Comparison of ENCODE assay signal across 1 cellular context in the genomic region with DNA sequence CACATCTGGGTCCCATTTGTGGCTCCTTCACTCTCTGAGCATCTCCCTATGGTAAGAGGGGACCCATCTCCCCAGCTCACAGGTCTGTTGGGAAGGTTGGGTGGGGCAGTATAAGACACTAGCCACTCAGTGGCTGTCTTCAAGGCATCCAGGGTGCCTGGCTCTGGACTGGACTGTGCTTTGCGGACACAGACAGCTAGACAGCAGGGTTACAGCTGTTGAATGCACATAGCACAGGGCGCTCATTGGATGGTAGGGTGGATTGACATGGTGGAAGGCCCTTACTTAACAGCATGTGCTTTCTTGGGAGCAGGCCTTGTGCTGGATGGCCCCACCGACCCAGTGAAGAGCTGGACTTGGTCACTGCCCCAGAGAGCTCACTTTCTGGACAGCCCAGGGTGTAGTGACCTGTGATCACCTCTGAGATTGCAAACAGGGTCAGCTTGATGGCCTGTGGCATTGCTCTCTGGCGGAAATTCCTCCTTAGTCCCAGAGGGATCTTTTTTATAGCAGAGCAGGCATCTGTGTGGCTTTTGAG.
TF ChIP-seq lines count a peak whose summit lies in the region.

No MANE protein-coding gene starts in this region.

TF ChIP-seq in HepG2, 621 proteins besides CTCF, POLR2A, EP300 and RAD21 (continued from another document and continues in another):
- TF ChIP-seq RARA (CRISPR knock-in tag; IDR thresholded peaks at IDR 0.05) (peak; percentile 30; the same call in 1 of the 2 replicates), HOXA5 (CRISPR knock-in tag; IDR thresholded peaks at IDR 0.05) (0 out of 2 replicates have a peak, but pooled peaks have one; percentile 24), ZNF614 (CRISPR knock-in tag; IDR thresholded peaks at IDR 0.05; ENCODE audit: borderline replicate concordance) (no peak; the same call in 1 of the 2 replicates), POLR2AphosphoS5 (IDR thresholded peaks at IDR 0.05; ENCODE audit: low read depth, low read length) (0 out of 2 replicates have a peak, but pooled peaks have one; percentile 40), ELF4 (CRISPR knock-in tag; IDR thresholded peaks at IDR 0.05; ENCODE audit: borderline replicate concordance) (no peak), ZNF792 (CRISPR knock-in tag; IDR thresholded peaks at IDR 0.05) (no peak), ZMYM3 (CRISPR knock-in tag; IDR thresholded peaks at IDR 0.05) (no peak), NFKB2 (CRISPR knock-in tag; IDR thresholded peaks at IDR 0.05; ENCODE audit: borderline replicate concordance) (0 out of 2 replicates have a peak, but pooled peaks have one; percentile 29), ZNF235 (CRISPR knock-in tag; IDR thresholded peaks at IDR 0.05; ENCODE audit: borderline replicate concordance) (no peak), ZNF775 (CRISPR knock-in tag; IDR thresholded peaks at IDR 0.05; ENCODE audit: borderline replicate concordance) (no peak), ZNF841 (CRISPR knock-in tag; IDR thresholded peaks at IDR 0.05; ENCODE audit: borderline replicate concordance) (no peak), ELF3 (CRISPR knock-in tag; IDR thresholded peaks at IDR 0.05) (no peak), ZNF839 (CRISPR knock-in tag; IDR thresholded peaks at IDR 0.05; ENCODE audit: borderline replicate concordance) (no peak), THAP11 (CRISPR knock-in tag; IDR thresholded peaks at IDR 0.05) (no peak), ZNF816 (CRISPR knock-in tag; IDR thresholded peaks at IDR 0.05; ENCODE audit: borderline replicate concordance) (no peak), RORA (CRISPR knock-in tag; IDR thresholded peaks at IDR 0.05) (no peak), TBX2 (CRISPR knock-in tag; IDR thresholded peaks at IDR 0.05; ENCODE audit: borderline replicate concordance) (no peak), KDM1A (CRISPR knock-in tag; IDR thresholded peaks at IDR 0.05) (no peak), ARHGAP35 (CRISPR knock-in tag; IDR thresholded peaks at IDR 0.05; ENCODE audit: borderline replicate concordance) (no peak), KLF16 (CRISPR knock-in tag; IDR thresholded peaks at IDR 0.05) (no peak), PHF21A (CRISPR knock-in tag; IDR thresholded peaks at IDR 0.05) (0 out of 2 replicates have a peak, but pooled peaks have one; percentile 31), PRMT3 (CRISPR knock-in tag; IDR thresholded peaks at IDR 0.05; ENCODE audit: borderline replicate concordance, low read depth) (no peak), EZH2 (conservative IDR thresholded peaks at IDR 0.05; ENCODE audit: low read depth, low read length) (no peak), ZNF670 (CRISPR knock-in tag; IDR thresholded peaks at IDR 0.05; ENCODE audit: borderline replicate concordance) (no peak), ZFYVE20 (CRISPR knock-in tag; IDR thresholded peaks at IDR 0.05; ENCODE audit: borderline replicate concordance, low read depth) (no peak), ZNF672 (CRISPR knock-in tag; IDR thresholded peaks at IDR 0.05) (no peak), TGIF2 (CRISPR knock-in tag; IDR thresholded peaks at IDR 0.05) (no peak), ZFP62 (CRISPR knock-in tag; IDR thresholded peaks at IDR 0.05) (no peak), SPEN (CRISPR knock-in tag; IDR thresholded peaks at IDR 0.05; ENCODE audit: low read depth) (no peak)
- TF ChIP-seq, protein P1, sequence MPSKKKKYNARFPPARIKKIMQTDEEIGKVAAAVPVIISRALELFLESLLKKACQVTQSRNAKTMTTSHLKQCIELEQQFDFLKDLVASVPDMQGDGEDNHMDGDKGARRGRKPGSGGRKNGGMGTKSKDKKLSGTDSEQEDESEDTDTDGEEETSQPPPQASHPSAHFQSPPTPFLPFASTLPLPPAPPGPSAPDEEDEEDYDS (CRISPR knock-in tag; IDR thresholded peaks at IDR 0.05) = 0 out of 2 replicates have a peak, but pooled peaks have one; percentile 10
- TF ChIP-seq, protein P2, sequence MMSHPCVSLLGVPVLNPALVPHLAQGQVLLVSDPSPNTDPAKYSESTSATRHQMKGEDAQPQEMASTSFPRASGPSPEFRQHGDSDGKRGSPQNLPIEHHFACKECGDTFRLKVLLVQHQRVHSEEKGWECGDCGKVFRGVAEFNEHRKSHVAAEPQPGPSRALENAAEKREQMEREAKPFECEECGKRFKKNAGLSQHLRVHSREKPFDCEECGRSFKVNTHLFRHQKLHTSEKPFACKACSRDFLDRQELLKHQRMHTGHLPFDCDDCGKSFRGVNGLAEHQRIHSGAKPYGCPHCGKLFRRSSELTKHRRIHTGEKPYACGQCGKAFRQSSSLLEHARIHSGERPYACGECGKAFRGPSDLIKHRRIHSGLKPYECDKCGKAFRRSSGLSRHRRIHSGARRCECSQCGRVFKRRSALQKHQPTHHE (CRISPR knock-in tag; IDR thresholded peaks at IDR 0.05; ENCODE audit: borderline replicate concordance) = no peak
- TF ChIP-seq, protein P3, sequence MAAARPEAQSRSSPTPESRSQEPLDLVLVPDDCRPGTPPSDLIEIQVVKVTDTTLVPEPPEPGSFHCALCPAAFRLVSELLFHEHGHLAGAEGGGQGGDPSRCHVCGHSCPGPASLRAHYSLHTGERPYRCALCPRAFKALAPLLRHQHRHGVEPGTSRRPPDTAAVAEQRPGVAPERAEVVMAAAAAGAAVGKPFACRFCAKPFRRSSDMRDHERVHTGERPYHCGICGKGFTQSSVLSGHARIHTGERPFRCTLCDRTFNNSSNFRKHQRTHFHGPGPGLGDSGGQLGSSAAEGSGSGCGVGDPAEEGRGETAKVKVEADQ (CRISPR knock-in tag; IDR thresholded peaks at IDR 0.05; ENCODE audit: borderline replicate concordance) = no peak
- TF ChIP-seq, protein P4, sequence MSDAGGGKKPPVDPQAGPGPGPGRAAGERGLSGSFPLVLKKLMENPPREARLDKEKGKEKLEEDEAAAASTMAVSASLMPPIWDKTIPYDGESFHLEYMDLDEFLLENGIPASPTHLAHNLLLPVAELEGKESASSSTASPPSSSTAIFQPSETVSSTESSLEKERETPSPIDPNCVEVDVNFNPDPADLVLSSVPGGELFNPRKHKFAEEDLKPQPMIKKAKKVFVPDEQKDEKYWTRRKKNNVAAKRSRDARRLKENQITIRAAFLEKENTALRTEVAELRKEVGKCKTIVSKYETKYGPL (CRISPR knock-in tag; IDR thresholded peaks at IDR 0.05) = no peak
- TF ChIP-seq, protein P5, sequence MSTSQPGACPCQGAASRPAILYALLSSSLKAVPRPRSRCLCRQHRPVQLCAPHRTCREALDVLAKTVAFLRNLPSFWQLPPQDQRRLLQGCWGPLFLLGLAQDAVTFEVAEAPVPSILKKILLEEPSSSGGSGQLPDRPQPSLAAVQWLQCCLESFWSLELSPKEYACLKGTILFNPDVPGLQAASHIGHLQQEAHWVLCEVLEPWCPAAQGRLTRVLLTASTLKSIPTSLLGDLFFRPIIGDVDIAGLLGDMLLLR (CRISPR knock-in tag; IDR thresholded peaks at IDR 0.05) = no peak
- TF ChIP-seq, protein P6, sequence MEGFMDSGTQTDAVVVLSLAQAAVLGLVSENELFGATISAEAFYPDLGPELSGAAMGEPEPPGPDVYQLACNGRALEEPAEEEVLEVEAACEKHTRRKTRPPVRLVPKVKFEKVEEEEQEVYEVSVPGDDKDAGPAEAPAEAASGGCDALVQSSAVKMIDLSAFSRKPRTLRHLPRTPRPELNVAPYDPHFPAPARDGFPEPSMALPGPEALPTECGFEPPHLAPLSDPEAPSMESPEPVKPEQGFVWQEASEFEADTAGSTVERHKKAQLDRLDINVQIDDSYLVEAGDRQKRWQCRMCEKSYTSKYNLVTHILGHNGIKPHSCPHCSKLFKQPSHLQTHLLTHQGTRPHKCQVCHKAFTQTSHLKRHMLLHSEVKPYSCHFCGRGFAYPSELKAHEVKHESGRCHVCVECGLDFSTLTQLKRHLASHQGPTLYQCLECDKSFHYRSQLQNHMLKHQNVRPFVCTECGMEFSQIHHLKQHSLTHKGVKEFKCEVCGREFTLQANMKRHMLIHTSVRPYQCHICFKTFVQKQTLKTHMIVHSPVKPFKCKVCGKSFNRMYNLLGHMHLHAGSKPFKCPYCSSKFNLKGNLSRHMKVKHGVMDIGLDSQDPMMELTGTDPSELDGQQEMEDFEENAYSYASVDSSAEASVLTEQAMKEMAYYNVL (CRISPR knock-in tag; IDR thresholded peaks at IDR 0.05; ENCODE audit: borderline replicate concordance) = no peak
- TF ChIP-seq, protein P7, sequence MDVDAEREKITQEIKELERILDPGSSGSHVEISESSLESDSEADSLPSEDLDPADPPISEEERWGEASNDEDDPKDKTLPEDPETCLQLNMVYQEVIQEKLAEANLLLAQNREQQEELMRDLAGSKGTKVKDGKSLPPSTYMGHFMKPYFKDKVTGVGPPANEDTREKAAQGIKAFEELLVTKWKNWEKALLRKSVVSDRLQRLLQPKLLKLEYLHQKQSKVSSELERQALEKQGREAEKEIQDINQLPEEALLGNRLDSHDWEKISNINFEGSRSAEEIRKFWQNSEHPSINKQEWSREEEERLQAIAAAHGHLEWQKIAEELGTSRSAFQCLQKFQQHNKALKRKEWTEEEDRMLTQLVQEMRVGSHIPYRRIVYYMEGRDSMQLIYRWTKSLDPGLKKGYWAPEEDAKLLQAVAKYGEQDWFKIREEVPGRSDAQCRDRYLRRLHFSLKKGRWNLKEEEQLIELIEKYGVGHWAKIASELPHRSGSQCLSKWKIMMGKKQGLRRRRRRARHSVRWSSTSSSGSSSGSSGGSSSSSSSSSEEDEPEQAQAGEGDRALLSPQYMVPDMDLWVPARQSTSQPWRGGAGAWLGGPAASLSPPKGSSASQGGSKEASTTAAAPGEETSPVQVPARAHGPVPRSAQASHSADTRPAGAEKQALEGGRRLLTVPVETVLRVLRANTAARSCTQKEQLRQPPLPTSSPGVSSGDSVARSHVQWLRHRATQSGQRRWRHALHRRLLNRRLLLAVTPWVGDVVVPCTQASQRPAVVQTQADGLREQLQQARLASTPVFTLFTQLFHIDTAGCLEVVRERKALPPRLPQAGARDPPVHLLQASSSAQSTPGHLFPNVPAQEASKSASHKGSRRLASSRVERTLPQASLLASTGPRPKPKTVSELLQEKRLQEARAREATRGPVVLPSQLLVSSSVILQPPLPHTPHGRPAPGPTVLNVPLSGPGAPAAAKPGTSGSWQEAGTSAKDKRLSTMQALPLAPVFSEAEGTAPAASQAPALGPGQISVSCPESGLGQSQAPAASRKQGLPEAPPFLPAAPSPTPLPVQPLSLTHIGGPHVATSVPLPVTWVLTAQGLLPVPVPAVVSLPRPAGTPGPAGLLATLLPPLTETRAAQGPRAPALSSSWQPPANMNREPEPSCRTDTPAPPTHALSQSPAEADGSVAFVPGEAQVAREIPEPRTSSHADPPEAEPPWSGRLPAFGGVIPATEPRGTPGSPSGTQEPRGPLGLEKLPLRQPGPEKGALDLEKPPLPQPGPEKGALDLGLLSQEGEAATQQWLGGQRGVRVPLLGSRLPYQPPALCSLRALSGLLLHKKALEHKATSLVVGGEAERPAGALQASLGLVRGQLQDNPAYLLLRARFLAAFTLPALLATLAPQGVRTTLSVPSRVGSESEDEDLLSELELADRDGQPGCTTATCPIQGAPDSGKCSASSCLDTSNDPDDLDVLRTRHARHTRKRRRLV (CRISPR knock-in tag; IDR thresholded peaks at IDR 0.05) = no peak
- TF ChIP-seq, protein P8, sequence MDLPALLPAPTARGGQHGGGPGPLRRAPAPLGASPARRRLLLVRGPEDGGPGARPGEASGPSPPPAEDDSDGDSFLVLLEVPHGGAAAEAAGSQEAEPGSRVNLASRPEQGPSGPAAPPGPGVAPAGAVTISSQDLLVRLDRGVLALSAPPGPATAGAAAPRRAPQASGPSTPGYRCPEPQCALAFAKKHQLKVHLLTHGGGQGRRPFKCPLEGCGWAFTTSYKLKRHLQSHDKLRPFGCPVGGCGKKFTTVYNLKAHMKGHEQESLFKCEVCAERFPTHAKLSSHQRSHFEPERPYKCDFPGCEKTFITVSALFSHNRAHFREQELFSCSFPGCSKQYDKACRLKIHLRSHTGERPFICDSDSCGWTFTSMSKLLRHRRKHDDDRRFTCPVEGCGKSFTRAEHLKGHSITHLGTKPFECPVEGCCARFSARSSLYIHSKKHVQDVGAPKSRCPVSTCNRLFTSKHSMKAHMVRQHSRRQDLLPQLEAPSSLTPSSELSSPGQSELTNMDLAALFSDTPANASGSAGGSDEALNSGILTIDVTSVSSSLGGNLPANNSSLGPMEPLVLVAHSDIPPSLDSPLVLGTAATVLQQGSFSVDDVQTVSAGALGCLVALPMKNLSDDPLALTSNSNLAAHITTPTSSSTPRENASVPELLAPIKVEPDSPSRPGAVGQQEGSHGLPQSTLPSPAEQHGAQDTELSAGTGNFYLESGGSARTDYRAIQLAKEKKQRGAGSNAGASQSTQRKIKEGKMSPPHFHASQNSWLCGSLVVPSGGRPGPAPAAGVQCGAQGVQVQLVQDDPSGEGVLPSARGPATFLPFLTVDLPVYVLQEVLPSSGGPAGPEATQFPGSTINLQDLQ (CRISPR knock-in tag; IDR thresholded peaks at IDR 0.05) = no peak
- TF ChIP-seq, protein P9, sequence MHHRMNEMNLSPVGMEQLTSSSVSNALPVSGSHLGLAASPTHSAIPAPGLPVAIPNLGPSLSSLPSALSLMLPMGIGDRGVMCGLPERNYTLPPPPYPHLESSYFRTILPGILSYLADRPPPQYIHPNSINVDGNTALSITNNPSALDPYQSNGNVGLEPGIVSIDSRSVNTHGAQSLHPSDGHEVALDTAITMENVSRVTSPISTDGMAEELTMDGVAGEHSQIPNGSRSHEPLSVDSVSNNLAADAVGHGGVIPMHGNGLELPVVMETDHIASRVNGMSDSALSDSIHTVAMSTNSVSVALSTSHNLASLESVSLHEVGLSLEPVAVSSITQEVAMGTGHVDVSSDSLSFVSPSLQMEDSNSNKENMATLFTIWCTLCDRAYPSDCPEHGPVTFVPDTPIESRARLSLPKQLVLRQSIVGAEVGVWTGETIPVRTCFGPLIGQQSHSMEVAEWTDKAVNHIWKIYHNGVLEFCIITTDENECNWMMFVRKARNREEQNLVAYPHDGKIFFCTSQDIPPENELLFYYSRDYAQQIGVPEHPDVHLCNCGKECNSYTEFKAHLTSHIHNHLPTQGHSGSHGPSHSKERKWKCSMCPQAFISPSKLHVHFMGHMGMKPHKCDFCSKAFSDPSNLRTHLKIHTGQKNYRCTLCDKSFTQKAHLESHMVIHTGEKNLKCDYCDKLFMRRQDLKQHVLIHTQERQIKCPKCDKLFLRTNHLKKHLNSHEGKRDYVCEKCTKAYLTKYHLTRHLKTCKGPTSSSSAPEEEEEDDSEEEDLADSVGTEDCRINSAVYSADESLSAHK (CRISPR knock-in tag; IDR thresholded peaks at IDR 0.05; ENCODE audit: borderline replicate concordance) = no peak
- TF ChIP-seq, protein P10, sequence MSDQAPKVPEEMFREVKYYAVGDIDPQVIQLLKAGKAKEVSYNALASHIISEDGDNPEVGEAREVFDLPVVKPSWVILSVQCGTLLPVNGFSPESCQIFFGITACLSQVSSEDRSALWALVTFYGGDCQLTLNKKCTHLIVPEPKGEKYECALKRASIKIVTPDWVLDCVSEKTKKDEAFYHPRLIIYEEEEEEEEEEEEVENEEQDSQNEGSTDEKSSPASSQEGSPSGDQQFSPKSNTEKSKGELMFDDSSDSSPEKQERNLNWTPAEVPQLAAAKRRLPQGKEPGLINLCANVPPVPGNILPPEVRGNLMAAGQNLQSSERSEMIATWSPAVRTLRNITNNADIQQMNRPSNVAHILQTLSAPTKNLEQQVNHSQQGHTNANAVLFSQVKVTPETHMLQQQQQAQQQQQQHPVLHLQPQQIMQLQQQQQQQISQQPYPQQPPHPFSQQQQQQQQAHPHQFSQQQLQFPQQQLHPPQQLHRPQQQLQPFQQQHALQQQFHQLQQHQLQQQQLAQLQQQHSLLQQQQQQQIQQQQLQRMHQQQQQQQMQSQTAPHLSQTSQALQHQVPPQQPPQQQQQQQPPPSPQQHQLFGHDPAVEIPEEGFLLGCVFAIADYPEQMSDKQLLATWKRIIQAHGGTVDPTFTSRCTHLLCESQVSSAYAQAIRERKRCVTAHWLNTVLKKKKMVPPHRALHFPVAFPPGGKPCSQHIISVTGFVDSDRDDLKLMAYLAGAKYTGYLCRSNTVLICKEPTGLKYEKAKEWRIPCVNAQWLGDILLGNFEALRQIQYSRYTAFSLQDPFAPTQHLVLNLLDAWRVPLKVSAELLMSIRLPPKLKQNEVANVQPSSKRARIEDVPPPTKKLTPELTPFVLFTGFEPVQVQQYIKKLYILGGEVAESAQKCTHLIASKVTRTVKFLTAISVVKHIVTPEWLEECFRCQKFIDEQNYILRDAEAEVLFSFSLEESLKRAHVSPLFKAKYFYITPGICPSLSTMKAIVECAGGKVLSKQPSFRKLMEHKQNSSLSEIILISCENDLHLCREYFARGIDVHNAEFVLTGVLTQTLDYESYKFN (CRISPR knock-in tag; conservative IDR thresholded peaks at IDR 0.05) = no peak
